18 cellular contexts compared by ENCODE assay signal in genomic region chr2:109446531-109447131, GRCh38.
DNase-seq lines count a peak whose midpoint lies in the region; ATAC-seq, FAIRE-seq and TF ChIP-seq lines count a peak whose summit lies in the region.
"Had no signal": no experiment of that assay in that cellular context is flagged by ENCODE, and none has a peak within 500 bp of the region (broad histone marks: within the 10 kb centered on the region; RNA-seq: fewer than 3 reads in every experiment).

No MANE protein-coding gene starts in this region.

- no peak for FAIRE-seq in HTR-8/SVneo (lab: Jason Lieb, UNC)
- FAIRE-seq: G401.6, GM18507, pancreas had no signal

- H3K9me2 ChIP-seq in GM23248 (ENCODE audit: insufficient read depth): no peaks in the 10 kb centered on the region

- no peak overlapping the region; the same call in 1 of the 2 replicates for H3K9ac ChIP-seq in GM23248

- peaks cover 12% of the 10 kb centered on the region for H3K4me1 ChIP-seq in GM23248 (ENCODE audit: insufficient read depth)
- H3K4me1 ChIP-seq: HAP-1, pancreas had no signal

- no peak for TF ChIP-seq CTCF in brain (conservative IDR thresholded peaks at IDR 0.05)

- H3K36me3 ChIP-seq in GM23248 (ENCODE audit: low read depth): peaks cover 10% of the 10 kb centered on the region; the same call in 1 of the 2 replicates
- H3K36me3 ChIP-seq: HAP-1, pancreas had no signal

- DNase-seq in GM23248 (no peak), mesenteric fat pad (ENCODE audit: low spot score) (peak; percentile 73), NCI-H2107 treated with DMSO at 0.1 percent for 48 hours (lab: John Stamatoyannopoulos, UW; ENCODE audit: unreplicated experiment) (no peak), HTR-8/SVneo (ENCODE audit: insufficient read length, low spot score) (no peak)
- DNase-seq in stimulated activated effector memory CD8-positive, alpha-beta T cell treated with anti-CD3 and anti-CD28 coated beads, Interleukin-12 subunit alpha, Interleukin-12 subunit beta, amount 100 ng/mL, for 72 hours (ENCODE audit: low spot score in 2 of 2): no peak
- DNase-seq in activated naive CD4-positive, alpha-beta T cell treated with anti-CD3 and anti-CD28 coated beads, Interleukin-2, amount 50 U/mL, for 16 hours: no peak
- DNase-seq: activated CD4-positive, alpha-beta T cell treated with anti-CD3 and anti-CD28 coated beads for 48 hours; activated T-cell treated with anti-CD3 and anti-CD28 coated beads, Interleukin-2, amount 50 U/mL, for 4 hours; NCI-H2107; T-helper 1 cell had no signal

- 0 out of 2 replicates have a peak, but pooled peaks cover 5% of the 10 kb centered on the region for H3F3A ChIP-seq in GM23248 (ENCODE audit: insufficient read depth)

- peak; percentile 28 for ATAC-seq in stimulated activated effector memory CD8-positive, alpha-beta T cell treated with anti-CD3 and anti-CD28 coated beads, Interleukin-12 subunit alpha, Interleukin-12 subunit beta, amount 100 ng/mL, for 72 hours
- no peak for ATAC-seq in GM18505 (IDR thresholded peaks at IDR 0.05; ENCODE audit: unreplicated experiment)
- ATAC-seq: activated T-cell treated with anti-CD3 and anti-CD28 coated beads, Interleukin-2, amount 50 U/mL, for 4 hours; heart left ventricle; pancreas had no signal

- peak overlapping the region; percentile 9; the same call in 1 of the 2 replicates for H3K27ac ChIP-seq in GM23248
- H3K27ac ChIP-seq: pancreas had no signal

- peaks cover 60% of the 10 kb centered on the region for H3K4me1 Mint-ChIP-seq in brain
- H3K4me1 Mint-ChIP-seq in stimulated activated effector memory CD8-positive, alpha-beta T cell treated with anti-CD3 and anti-CD28 coated beads, Interleukin-12 subunit alpha, Interleukin-12 subunit beta, amount 100 ng/mL, for 72 hours: no peaks in the 10 kb centered on the region
- H3K4me1 Mint-ChIP-seq: CD14-positive monocyte had no signal

- H3K36me3 Mint-ChIP-seq in brain: peaks cover 56% of the 10 kb centered on the region
- H3K36me3 Mint-ChIP-seq in stimulated activated effector memory CD8-positive, alpha-beta T cell treated with anti-CD3 and anti-CD28 coated beads, Interleukin-12 subunit alpha, Interleukin-12 subunit beta, amount 100 ng/mL, for 72 hours: no peaks in the 10 kb centered on the region

- H3K27me3 Mint-ChIP-seq in brain: peaks cover 4% of the 10 kb centered on the region

- peak overlapping the region in 3 of 5 experiments; percentile 48 to 71 (median 54) for H3K4me3 Mint-ChIP-seq in brain
- H3K4me3 Mint-ChIP-seq in stimulated activated effector memory CD8-positive, alpha-beta T cell treated with anti-CD3 and anti-CD28 coated beads, Interleukin-12 subunit alpha, Interleukin-12 subunit beta, amount 100 ng/mL, for 72 hours: no peak overlapping the region
- H3K4me3 Mint-ChIP-seq: activated T-cell treated with anti-CD3 and anti-CD28 coated beads, Interleukin-2, amount 50 U/mL, for 4 hours; CD14-positive monocyte had no signal

- 77 to 84% methylated on average over 14 to 15 of the region's 15 CpGs for WGBS in GM23248 (ENCODE audit: low coverage in 1 of 2, low lambda C conversion rate in 2 of 2, missing lambda C conversion rate in 2 of 2), 2 experiments

- H3K27ac Mint-ChIP-seq in brain: peak overlapping the region; percentile 93 to 99 (median 98)
- H3K27ac Mint-ChIP-seq in stimulated activated effector memory CD8-positive, alpha-beta T cell treated with anti-CD3 and anti-CD28 coated beads, Interleukin-12 subunit alpha, Interleukin-12 subunit beta, amount 100 ng/mL, for 72 hours: no peak overlapping the region
- H3K27ac Mint-ChIP-seq: CD14-positive monocyte had no signal

- in situ Hi-C loops in GM23248 (cut with MboI): no loop called here

- no peaks in the 10 kb centered on the region for H3K9me3 ChIP-seq in GM23248 (ENCODE audit: low read depth)
- H3K9me3 ChIP-seq: HAP-1, pancreas had no signal

- no peaks in the 10 kb centered on the region for H3K79me2 ChIP-seq in GM23248 (ENCODE audit: insufficient read depth)

- no peaks in the 10 kb centered on the region for H4K20me1 ChIP-seq in GM23248 (ENCODE audit: insufficient read depth)

- TF ChIP-seq POLR2A in GM18505 (IDR thresholded peaks at IDR 0.05; ENCODE audit: borderline replicate concordance, extremely low read depth, insufficient read depth, insufficient read length): no peak

- H2AFZ ChIP-seq in GM23248: no peak overlapping the region

- H3K9me3 Mint-ChIP-seq in brain: peaks cover 24 to 44% (median 41%) of the 10 kb centered on the region in 5 experiments
- H3K9me3 Mint-ChIP-seq in stimulated activated effector memory CD8-positive, alpha-beta T cell treated with anti-CD3 and anti-CD28 coated beads, Interleukin-12 subunit alpha, Interleukin-12 subunit beta, amount 100 ng/mL, for 72 hours: peaks cover 26% of the 10 kb centered on the region

- no peaks in the 10 kb centered on the region for H3K27me3 ChIP-seq in GM23248 (replicated peaks; ENCODE audit: insufficient read depth)
- H3K27me3 ChIP-seq: heart left ventricle, pancreas had no signal

- H3K4me3 ChIP-seq in GM23248: no peak overlapping the region
- H3K4me3 ChIP-seq: HAP-1, heart left ventricle, pancreas had no signal

- H3K4me2 ChIP-seq in GM23248 (ENCODE audit: unreplicated experiment): no peak overlapping the region
